ENCODE assay signal across 8 cellular contexts in the genomic region with DNA sequence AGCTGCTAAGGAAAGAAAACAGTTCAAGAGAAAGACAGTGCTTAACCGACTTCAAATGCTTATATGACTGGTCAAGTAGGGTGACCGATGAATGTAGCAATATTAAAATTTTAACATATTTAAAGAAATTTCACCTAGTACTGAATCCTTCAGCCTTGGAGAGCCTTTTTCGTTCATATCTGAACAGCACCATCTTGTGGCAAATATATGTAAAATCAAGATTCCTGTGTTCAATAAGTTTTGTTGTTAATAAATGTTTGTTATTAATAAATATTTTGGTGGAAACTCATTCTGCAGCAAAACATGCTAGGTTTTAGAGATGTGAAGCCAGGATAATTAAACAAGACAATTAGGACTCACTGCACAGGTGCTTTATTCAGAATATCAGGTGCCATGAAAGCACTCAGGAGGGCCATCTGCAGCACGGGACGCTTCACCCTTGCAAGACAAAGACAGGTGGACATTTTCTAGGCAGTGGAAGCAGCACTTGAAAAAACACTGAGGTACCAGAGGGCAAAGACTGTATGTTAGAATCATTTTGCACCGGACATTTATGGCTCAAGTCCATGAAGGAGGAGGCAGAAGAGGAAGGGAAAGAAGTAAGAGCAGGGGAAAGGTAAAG. TPM values are rescaled to one million over a fixed set of nuclear protein-coding genes. Genes with fewer than 3 reads are reported as not detected.
DNase-seq lines count a peak whose midpoint lies in the region; ATAC-seq and TF ChIP-seq lines count a peak whose summit lies in the region.

No MANE protein-coding gene starts in this region.

- H3K4me3 ChIP-seq in NB4 (ENCODE audit: low read depth, low read length) (no peak overlapping the region), ascending aorta (no peak overlapping the region), right lobe of liver (no peak overlapping the region)

- H3K4me1 ChIP-seq in ascending aorta (no peaks in the 10 kb centered on the region), right lobe of liver (no peaks in the 10 kb centered on the region)

- H3K36me3 ChIP-seq in ascending aorta (no peaks in the 10 kb centered on the region), right lobe of liver (no peaks in the 10 kb centered on the region)

- no peaks in the 10 kb centered on the region for H3K27me3 ChIP-seq in ascending aorta
- H3K27me3 ChIP-seq in right lobe of liver = no peaks in the 10 kb centered on the region

- intact Hi-C loops in ascending aorta (cut with DNase I) = loop anchor here (1.0 kb wide), 1 partner anchor 277 kb away; no protein-coding TSS in a partner anchor
- intact Hi-C loops in right lobe of liver (cut with DNase I) = no loop called here

- TF ChIP-seq CTCF in NB4 (IDR thresholded peaks at IDR 0.05; ENCODE audit: low read depth, low read length) (no peak), ascending aorta (IDR thresholded peaks at IDR 0.05) (peak; percentile 33 to 64 (median 55)), right lobe of liver (IDR thresholded peaks at IDR 0.05) (peak; percentile 54 to 69 (median 62))

- DNase-seq in NCI-H2171 treated with DMSO at 0.1 percent for 48 hours (lab: John Stamatoyannopoulos, UW) (peak; percentile 29), NCI-H2171 (lab: John Stamatoyannopoulos, UW) (no peak), NB4 (ENCODE audit: low read depth) (peak; percentile 38), ascending aorta (ENCODE audit: low spot score in 2 of 2) (no peak), right lobe of liver (no peak), activated gamma-delta T cell (lab: John Stamatoyannopoulos, UW) (no peak), nucleus accumbens (lab: John Stamatoyannopoulos, UW) (no peak)
- no peak for DNase-seq in activated CD4-positive, alpha-beta T cell treated with anti-CD3 and anti-CD28 coated beads, Interleukin-2, amount 50 U/mL, for 48 hours

- H3K27ac ChIP-seq in ascending aorta (no peak overlapping the region), right lobe of liver (no peak overlapping the region)

- peak; percentile 47 to 58 (median 54) for ATAC-seq in right lobe of liver

- no peaks in the 10 kb centered on the region for H3K9me3 ChIP-seq in ascending aorta
- H3K9me3 ChIP-seq in right lobe of liver = no peaks in the 10 kb centered on the region

- TF ChIP-seq POLR2A in NB4 (IDR thresholded peaks at IDR 0.05; ENCODE audit: extremely low read depth, insufficient read length) = no peak
- TF ChIP-seq POLR2A in right lobe of liver (IDR thresholded peaks at IDR 0.05) = no peak

- 39% methylated on average over 6 of the region's 6 CpGs for WGBS in right lobe of liver (ENCODE audit: insufficient coverage, low coverage, low lambda C conversion rate, missing lambda C conversion rate)

RNA-seq across cellular contexts. Expression of gene TICAM2, which starts 15.6 kb away (rescaled TPM):
- total RNA-seq in ascending aorta (0.53 TPM), right lobe of liver (1 to 10 TPM in 4 of 6 experiments, under 1 TPM in 2; 0.31 to 2.3 (median 2.1) TPM)

RNA-seq across cellular contexts. Expression of gene TMED7, which starts 39.2 kb away (rescaled TPM):
- total RNA-seq in ascending aorta = 52.0 TPM
- total RNA-seq in right lobe of liver = 100 to 1,000 TPM in 2 of 6 experiments, 10 to 100 TPM in 4; 69.8 to 103 (median 91.7) TPM

RNA-seq across cellular contexts. Expression of gene FEM1C, which starts 42.1 kb away (rescaled TPM):
- total RNA-seq in ascending aorta = 11.1 TPM
- total RNA-seq in right lobe of liver = 10 to 100 TPM in 4 of 6 experiments, 1 to 10 TPM in 2; 8.7 to 12.2 (median 11.0) TPM

Comparison
In these comparisons a context has a peak if more than half of its experiments do, and no peak if none do; other contexts are left out.
1. DNase-seq: peak in NCI-H2171 treated with DMSO at 0.1 percent for 48 hours (single experiment) and NB4 (single experiment); none in NCI-H2171 (single experiment), ascending aorta (0 of 2), right lobe of liver (0 of 3), activated gamma-delta T cell (single experiment), nucleus accumbens (0 of 56) and activated CD4-positive, alpha-beta T cell treated with anti-CD3 and anti-CD28 coated beads, Interleukin-2, amount 50 U/mL, for 48 hours (0 of 2).